9 cellular contexts compared by ENCODE assay signal in genomic region chr1:161177936-161178244, GRCh38. TPM values are rescaled to one million over a fixed set of nuclear protein-coding genes. Genes with fewer than 3 reads are reported as not detected.
DNase-seq lines count a peak whose midpoint lies in the region; ATAC-seq, FAIRE-seq and TF ChIP-seq lines count a peak whose summit lies in the region.
"Had no signal": no experiment of that assay in that cellular context is flagged by ENCODE, and none has a peak within 500 bp of the region (broad histone marks: within the 10 kb centered on the region; RNA-seq: fewer than 3 reads in every experiment).

No MANE protein-coding gene starts in this region.

- H2BK120ac ChIP-seq in mesendoderm (ENCODE audit: low read depth, low read length), result no peak overlapping the region

- peak overlapping the region; percentile 91 for H3K56ac ChIP-seq in mesendoderm (ENCODE audit: low read length)

- H3K27me3 ChIP-seq in heart right ventricle (no peaks in the 10 kb centered on the region), mesendoderm (ENCODE audit: insufficient read depth, low read length, poor library complexity) (no peaks in the 10 kb centered on the region)

- H2BK5ac ChIP-seq in mesendoderm (ENCODE audit: low read length), result no peak overlapping the region

- H3K27ac ChIP-seq in heart right ventricle (peak overlapping the region; percentile 70 to 93 (median 88)), mesendoderm (ENCODE audit: low read depth, low read length) (no peak overlapping the region), urinary bladder (ENCODE audit: low read depth) (peak overlapping the region; percentile 84)

- no peak overlapping the region for H3K4ac ChIP-seq in mesendoderm (ENCODE audit: low read depth, low read length)

- no peak overlapping the region for H3K18ac ChIP-seq in mesendoderm (ENCODE audit: low read length)

- H3K4me3 ChIP-seq in heart right ventricle (peak overlapping the region in 9 of 10 donors; percentile 60 to 89 (median 73)), mesendoderm (ENCODE audit: low read length) (no peak overlapping the region), urinary bladder (ENCODE audit: low read depth, low read length) (peak overlapping the region; percentile 78)

- no peak overlapping the region for H2AK5ac ChIP-seq in mesendoderm (ENCODE audit: low read length)

- H3K9me3 Mint-ChIP-seq in brain, result no peaks in the 10 kb centered on the region

- intact Hi-C loops in heart right ventricle (cut with DNase I), result loop anchor here in 1 of 10 donors (2.0 kb wide), 1 partner anchor 45 kb away; the partner anchor contains the start of gene APOA2
- intact Hi-C loops in cardiac septum (cut with DNase I), result loop anchor here (1.0 kb wide), 1 partner anchor 12 kb away; the partner anchor contains the start of gene PPOX

- FAIRE-seq in GM12892 (lab: Jason Lieb, UNC), result no peak

- H3K36me3 ChIP-seq in heart right ventricle, result peaks cover 0 to 35% (median 10%) of the 10 kb centered on the region in 9 donors
- peaks cover 4% of the 10 kb centered on the region for H3K36me3 ChIP-seq in mesendoderm (ENCODE audit: control insufficient read depth, insufficient read depth, low read length)
- peaks cover 2% of the 10 kb centered on the region for H3K36me3 ChIP-seq in urinary bladder (ENCODE audit: insufficient read depth)

- H3K4me1 ChIP-seq in heart right ventricle (peaks cover 3 to 53% (median 24%) of the 10 kb centered on the region in 9 donors), mesendoderm (ENCODE audit: control insufficient read depth, low read depth, low read length) (peaks cover 8% of the 10 kb centered on the region), urinary bladder (ENCODE audit: insufficient read depth) (no peaks in the 10 kb centered on the region)

- H3K79me1 ChIP-seq in mesendoderm (ENCODE audit: low read length), result peaks cover 6% of the 10 kb centered on the region

- H3K9me3 ChIP-seq in heart right ventricle, result no peaks in the 10 kb centered on the region

- TF ChIP-seq CTCF in heart right ventricle (IDR thresholded peaks at IDR 0.05) (peak in 1 of 9 donors; percentile 2), brain (conservative IDR thresholded peaks at IDR 0.05) (no peak)

- peaks cover 30% of the 10 kb centered on the region for H3K36me3 Mint-ChIP-seq in brain

- DNase-seq in heart right ventricle (no peak), cardiac septum (ENCODE audit: low spot score) (no peak), mesendoderm (no peak), GM12892 (ENCODE audit: insufficient read length) (no peak), MV-4-11 (lab: John Stamatoyannopoulos, UW) (no peak)

- no peak overlapping the region for H4K8ac ChIP-seq in mesendoderm (ENCODE audit: low read depth, low read length)

- WGBS in heart right ventricle, 2 donors, result 49 to 62% methylated on average over 9 of the region's 9 CpGs
- WGBS in mesendoderm (ENCODE audit: extremely low coverage, insufficient coverage, low lambda C conversion rate), result no CpG with 5 or more reads among the region's 9 CpGs
- WGBS in urinary bladder, result 46% methylated on average over 9 of the region's 9 CpGs

- H3K4me1 Mint-ChIP-seq in brain, result peaks cover 45% of the 10 kb centered on the region

- peak overlapping the region; percentile 97 to 100 (median 100) for H3K4me3 Mint-ChIP-seq in brain

- H3K9ac ChIP-seq in mesendoderm (ENCODE audit: low read length), result peak overlapping the region; percentile 98

- H3K4me2 ChIP-seq in mesendoderm (ENCODE audit: low read length), result peak overlapping the region; percentile 23

- ATAC-seq in heart right ventricle (no peak), HG02623 (IDR thresholded peaks at IDR 0.05; ENCODE audit: unreplicated experiment) (no peak)

- peaks cover 4% of the 10 kb centered on the region for H3K79me2 ChIP-seq in mesendoderm (ENCODE audit: control insufficient read depth, insufficient read depth, low read length)

- H4K5ac ChIP-seq in mesendoderm (ENCODE audit: low read length), result peak overlapping the region; percentile 68

- TF ChIP-seq POLR2A in GM12892 (IDR thresholded peaks at IDR 0.05; ENCODE audit: low read depth, low read length), result no peak

- H3K27me3 Mint-ChIP-seq in brain, result peaks cover 7% of the 10 kb centered on the region

- no peak overlapping the region for H2BK15ac ChIP-seq in mesendoderm (replicated peaks; ENCODE audit: low read depth)

- H3K23ac ChIP-seq in mesendoderm (ENCODE audit: low read length), result no peak overlapping the region

- H3K27ac Mint-ChIP-seq in brain, result peak overlapping the region; percentile 94 to 100 (median 99)

RNA-seq across cellular contexts. Expression of gene B4GALT3, which starts 0.6 kb away (rescaled TPM):
- total RNA-seq in heart right ventricle, result 10 to 100 TPM; 12.1 to 28.9 (median 19.6) TPM
- polyA plus RNA-seq in heart right ventricle, result 10 to 100 TPM; 11.5 to 25.5 TPM
- total RNA-seq in cardiac septum, result 22.2 TPM
- polyA plus RNA-seq in brain (ENCODE audit: insufficient read depth, low read depth, low replicate concordance), result 52.8 TPM
- polyA plus RNA-seq in mesendoderm (2013, experiment 1 of 2), result 39.5 TPM
- 37.7 TPM for polyA plus RNA-seq in mesendoderm (2013, experiment 2 of 2)
- 15.3 TPM for total RNA-seq in urinary bladder
- polyA plus RNA-seq in urinary bladder, result 21.5 TPM
- polyA plus RNA-seq in GM12892 (2012; ENCODE audit: missing spikeins), result 15.7 TPM

RNA-seq across cellular contexts. Expression of gene PPOX, which starts 11.7 kb away (rescaled TPM):
- total RNA-seq in heart right ventricle (10 to 100 TPM in 8 of 10 donors, 1 to 10 TPM in 2; 8.5 to 19.8 (median 15.0) TPM), cardiac septum (12.9 TPM), urinary bladder (13.9 TPM)
- polyA plus RNA-seq in heart right ventricle (10 to 100 TPM in 1 of 2 donors, 1 to 10 TPM in 1; 10.0 to 58.5 TPM), brain (ENCODE audit: insufficient read depth, low read depth, low replicate concordance) (25.7 TPM), urinary bladder (25.9 TPM)
- 8.0 TPM for polyA plus RNA-seq in mesendoderm (2013, experiment 1 of 2)
- 7.6 TPM for polyA plus RNA-seq in mesendoderm (2013, experiment 2 of 2)
- polyA plus RNA-seq in GM12892 (2012; ENCODE audit: missing spikeins), result 22.5 TPM

RNA-seq across cellular contexts. Expression of gene USP21, which starts 18.6 kb away (rescaled TPM):
- 10 to 100 TPM in 9 of 10 donors, 1 to 10 TPM in 1; 8.8 to 24.0 (median 14.7) TPM for total RNA-seq in heart right ventricle
- polyA plus RNA-seq in heart right ventricle, result 10 to 100 TPM; 13.2 to 22.4 TPM
- total RNA-seq in cardiac septum, result 17.4 TPM
- 46.7 TPM for polyA plus RNA-seq in brain (ENCODE audit: insufficient read depth, low read depth, low replicate concordance)
- polyA plus RNA-seq in mesendoderm (2013, experiment 1 of 2), result 16.1 TPM
- polyA plus RNA-seq in mesendoderm (2013, experiment 2 of 2), result 15.7 TPM
- 12.5 TPM for total RNA-seq in urinary bladder
- 28.4 TPM for polyA plus RNA-seq in urinary bladder
- 13.5 TPM for polyA plus RNA-seq in GM12892 (2012; ENCODE audit: missing spikeins)

RNA-seq across cellular contexts. Expression of gene ADAMTS4, which starts 21.0 kb away (rescaled TPM):
- total RNA-seq in heart right ventricle (10 to 100 TPM in 6 of 10 donors, 1 to 10 TPM in 4; 1.7 to 86.1 (median 17.7) TPM), cardiac septum (24.0 TPM), urinary bladder (4.4 TPM)
- polyA plus RNA-seq in heart right ventricle (10 to 100 TPM in 1 of 2 donors, 1 to 10 TPM in 1; 5.4 to 11.9 TPM), brain (ENCODE audit: insufficient read depth, low read depth, low replicate concordance) (17.3 TPM), urinary bladder (19.6 TPM)
- 1.1 TPM for polyA plus RNA-seq in mesendoderm (2013, experiment 1 of 2)
- 1.1 TPM for polyA plus RNA-seq in mesendoderm (2013, experiment 2 of 2)
- 0.06 TPM for polyA plus RNA-seq in GM12892 (2012; ENCODE audit: missing spikeins)
- total RNA-seq: HT1080 had no signal

RNA-seq across cellular contexts. Expression of gene UFC1, which starts 24.1 kb away (rescaled TPM):
- total RNA-seq in heart right ventricle, result 10 to 100 TPM; 63.9 to 88.3 (median 74.9) TPM
- polyA plus RNA-seq in heart right ventricle, result 100 to 1,000 TPM in 1 of 2 donors, 10 to 100 TPM in 1; 43.0 to 142 TPM
- total RNA-seq in cardiac septum, result 73.6 TPM
- 142 TPM for polyA plus RNA-seq in brain (ENCODE audit: insufficient read depth, low read depth, low replicate concordance)
- 86.6 TPM for polyA plus RNA-seq in mesendoderm (2013, experiment 1 of 2)
- 89.9 TPM for polyA plus RNA-seq in mesendoderm (2013, experiment 2 of 2)
- total RNA-seq in urinary bladder, result 82.4 TPM
- 119 TPM for polyA plus RNA-seq in urinary bladder
- polyA plus RNA-seq in GM12892 (2012; ENCODE audit: missing spikeins), result 124 TPM
